8 cellular contexts compared by ENCODE assay signal in genomic region chr12:116910645-116911449, GRCh38. TPM values are rescaled to one million over a fixed set of nuclear protein-coding genes. Genes with fewer than 3 reads are reported as not detected.
A peak's percentile ranks its signal among the peaks of the same experiment; 100 is the strongest.
DNase-seq lines count a peak whose midpoint lies in the region; ATAC-seq and TF ChIP-seq lines count a peak whose summit lies in the region.

Gene FBXW8, plus strand, starts transcription at chr12:116910950. Its CDS starts 88 bp downstream, at chr12:116911038.

- H3K9me3 Mint-ChIP-seq in endodermal cell, result no peaks in the 10 kb centered on the region

- no peaks in the 10 kb centered on the region for H3K9me3 ChIP-seq in endodermal cell (ENCODE audit: control insufficient read depth, low read length)

- peak within 1 kb of the TSS; percentile 76 for H3K4me3 Mint-ChIP-seq in endodermal cell

- H3K27me3 ChIP-seq in BJ (ENCODE audit: control insufficient read depth, insufficient read depth, low read length), result peaks cover 6% of the 10 kb centered on the region; the same call in 1 of the 2 replicates
- no peaks in the 10 kb centered on the region for H3K27me3 ChIP-seq in endodermal cell (ENCODE audit: control insufficient read depth, insufficient read depth, low read length, poor library complexity, severe bottlenecking)

- peak within 1 kb of the TSS; percentile 28 for H3K27ac ChIP-seq in endodermal cell (ENCODE audit: low read depth, low read length)

- peak within 1 kb of the TSS; percentile 77 for H3K27ac Mint-ChIP-seq in endodermal cell

- H3K4me3 ChIP-seq in BJ (ENCODE audit: low read depth, low read length), result peak within 1 kb of the TSS; percentile 60
- peak within 1 kb of the TSS; percentile 96 for H3K4me3 ChIP-seq in endodermal cell (ENCODE audit: low read length)

- peak; percentile 86 for ATAC-seq in HG03342 (IDR thresholded peaks at IDR 0.05; ENCODE audit: unreplicated experiment)

- H3K36me3 ChIP-seq in BJ (ENCODE audit: control insufficient read depth, insufficient read depth, low read length), result no peaks in the 10 kb centered on the region
- H3K36me3 ChIP-seq in endodermal cell (ENCODE audit: control insufficient read depth, insufficient read depth, low read length), result peaks cover 5% of the 10 kb centered on the region

- peak; percentile 73 for TF ChIP-seq POLR2A in GM19099 (IDR thresholded peaks at IDR 0.05; ENCODE audit: extremely low read depth, insufficient read length, low read depth)

- POLR2A ChIA-PET in BJ (lab: Charles Lee), result interaction anchor here (0.7 kb wide), 1 partner anchor 53 kb away, joined by 3 read pairs; no protein-coding TSS in a partner anchor

- H3K27me3 Mint-ChIP-seq in endodermal cell (ENCODE audit: insufficient read depth), result no peaks in the 10 kb centered on the region

- TF ChIP-seq CTCF in BJ (IDR thresholded peaks at IDR 0.05; ENCODE audit: insufficient read depth, low read depth, low read length) (no peak), endodermal cell (conservative IDR thresholded peaks at IDR 0.05) (no peak)

- DNase-seq in BJ (ENCODE audit: low read depth), result no peak
- peak; percentile 45 for DNase-seq in NCI-H748 treated with DMSO at 0.1 percent for 48 hours (lab: John Stamatoyannopoulos, UW)
- DNase-seq in activated CD8-positive, alpha-beta memory T cell treated with anti-CD3 and anti-CD28 coated beads for 24 hours, result peak; percentile 89
- DNase-seq in endodermal cell, result peak; percentile 93
- peak; percentile 92 for DNase-seq in mesenteric fat pad (ENCODE audit: low spot score)
- DNase-seq in stimulated activated CD8-positive, alpha-beta memory T cell treated with anti-CD3 and anti-CD28 coated beads, Interleukin-15, amount 100 ng/mL, for 4 hours (ENCODE audit: low read depth in 2 of 2), result peak; percentile 12 to 58

- peak within 1 kb of the TSS; percentile 60 for H3K9ac ChIP-seq in endodermal cell (ENCODE audit: extremely low read depth, low read length, poor library complexity, severe bottlenecking)

- CTCF ChIA-PET in BJ (lab: Yijun Ruan, JAX), result interaction anchor here (0.9 kb wide), 1 partner anchor 207 kb away, joined by 3 read pairs; no protein-coding TSS in a partner anchor

- H3K4me1 Mint-ChIP-seq in endodermal cell, result peaks cover 11% of the 10 kb centered on the region

- H3K36me3 Mint-ChIP-seq in endodermal cell (ENCODE audit: low read depth), result peaks cover 22% of the 10 kb centered on the region

- 0 to 1% methylated on average over 33 to 81 of the region's 82 CpGs for WGBS in endodermal cell (ENCODE audit: insufficient coverage in 1 of 2, insufficient read length in 1 of 2), 2 experiments

- peaks cover 4% of the 10 kb centered on the region for H3K4me1 ChIP-seq in endodermal cell (ENCODE audit: control insufficient read depth, insufficient read depth, low read length)

RNA-seq across cellular contexts. Expression of gene FBXW8, which starts in this region (rescaled TPM):
- polyA plus RNA-seq in BJ (2011; rRNA removed), result 23.2 and 27.3 TPM in 2 replicates
- 32.7 and 33.9 TPM in 2 replicates for polyA minus RNA-seq in BJ (2011; rRNA and poly(A)+ RNA removed)
- total RNA-seq in endodermal cell, result 10 to 100 TPM; 26.1 to 34.7 TPM
- 19.8 TPM for polyA plus RNA-seq in endodermal cell (2013, experiment 1 of 2)
- 19.2 TPM for polyA plus RNA-seq in endodermal cell (2013, experiment 2 of 2)
- 12.8 TPM for total RNA-seq in mesenteric fat pad
